27 cellular contexts compared by ENCODE assay signal in genomic region chr4:30916337-30917274, GRCh38.
"Had no signal": no experiment of that assay in that cellular context is flagged by ENCODE, and none has a peak within 500 bp of the region (broad histone marks: within the 10 kb centered on the region; RNA-seq: fewer than 3 reads in every experiment).

No MANE protein-coding gene starts in this region.

- DNase-seq: activated CD4-positive, alpha-beta T cell treated with anti-CD3 and anti-CD28 coated beads for 36 hours; activated CD4-positive, CD25-positive, alpha-beta regulatory T cell; activated CD8-positive, alpha-beta memory T cell treated with anti-CD3 and anti-CD28 coated beads, Interleukin-2, amount 10 ng/mL, durations not matched to agents 7 days and 5 days; activated CD8-positive, alpha-beta T cell treated with anti-CD3 and anti-CD28 coated beads, Interleukin-2, amount 10 ng/mL, durations not matched to agents 7 days and 5 days; activated naive CD4-positive, alpha-beta T cell; activated T-cell treated with anti-CD3 and anti-CD28 coated beads for 4 hours; activated T-cell treated with anti-CD3 and anti-CD28 coated beads, Interleukin-2, amount 50 U/mL, for 72 hours; foreskin melanocyte; heart right ventricle; left ventricle myocardium superior; naive thymus-derived CD4-positive, alpha-beta T cell; nucleus accumbens; pancreas; retina; stimulated activated CD4-positive, alpha-beta T cell treated with anti-CD3 and anti-CD28 coated beads, Interleukin-4, amount 100 ng/mL, for 24 hours; upper lobe of right lung had no signal

- H3K36me3 ChIP-seq: esophagus muscularis mucosa, heart right ventricle, pancreas, prostate gland, thoracic aorta, upper lobe of right lung had no signal

- H3K9me3 Mint-ChIP-seq: dendritic cell treated with granulocyte-macrophage colony-stimulating factor and Interleukin-4, amounts not matched to agents 40 ng/mL and 50 ng/mL, for 4 days; neural crest cell had no signal

- ATAC-seq: activated CD4-positive, alpha-beta T cell treated with anti-CD3 and anti-CD28 coated beads for 36 hours; activated CD8-positive, alpha-beta memory T cell treated with anti-CD3 and anti-CD28 coated beads, Interleukin-2, amount 10 ng/mL, durations not matched to agents 7 days and 5 days; activated CD8-positive, alpha-beta T cell treated with anti-CD3 and anti-CD28 coated beads, Interleukin-2, amount 10 ng/mL, durations not matched to agents 7 days and 5 days; activated naive CD4-positive, alpha-beta T cell treated with anti-CD3 and anti-CD28 coated beads, Interleukin-2, amount 50 U/mL, for 72 hours; activated T-cell treated with anti-CD3 and anti-CD28 coated beads, Interleukin-2, amount 50 U/mL, for 72 hours; heart right ventricle; left ventricle myocardium superior; naive thymus-derived CD4-positive, alpha-beta T cell; pancreas; sciatic nerve; stimulated activated effector memory CD8-positive, alpha-beta T cell treated with anti-CD3 and anti-CD28 coated beads, Interleukin-12 subunit alpha, Interleukin-12 subunit beta, amount 100 ng/mL, for 72 hours; upper lobe of right lung had no signal

- H3K9me3 ChIP-seq: esophagus muscularis mucosa, heart right ventricle, pancreas, prostate gland, thoracic aorta, upper lobe of right lung had no signal

- H3K4me1 Mint-ChIP-seq: activated CD4-positive, alpha-beta T cell treated with anti-CD3 and anti-CD28 coated beads for 36 hours; activated CD8-positive, alpha-beta memory T cell treated with anti-CD3 and anti-CD28 coated beads, Interleukin-2, amount 10 ng/mL, durations not matched to agents 7 days and 5 days; central memory CD8-positive, alpha-beta T cell; naive thymus-derived CD4-positive, alpha-beta T cell; stimulated activated effector memory CD8-positive, alpha-beta T cell treated with anti-CD3 and anti-CD28 coated beads, Interleukin-12 subunit alpha, Interleukin-12 subunit beta, amount 100 ng/mL, for 72 hours had no signal

- H3K27ac ChIP-seq: esophagus muscularis mucosa, heart right ventricle, pancreas, prostate gland, skin epidermis, thoracic aorta, upper lobe of right lung had no signal

- H3K27ac Mint-ChIP-seq: activated CD4-positive, alpha-beta T cell treated with anti-CD3 and anti-CD28 coated beads for 36 hours; activated CD8-positive, alpha-beta memory T cell treated with anti-CD3 and anti-CD28 coated beads, Interleukin-2, amount 10 ng/mL, durations not matched to agents 7 days and 5 days; activated CD8-positive, alpha-beta T cell treated with anti-CD3 and anti-CD28 coated beads, Interleukin-2, amount 10 ng/mL, durations not matched to agents 7 days and 5 days; activated naive CD4-positive, alpha-beta T cell treated with anti-CD3 and anti-CD28 coated beads, Interleukin-2, amount 50 U/mL, for 72 hours; activated T-cell treated with anti-CD3 and anti-CD28 coated beads, Interleukin-2, amount 50 U/mL, for 72 hours; dendritic cell treated with granulocyte-macrophage colony-stimulating factor and Interleukin-4, amounts not matched to agents 40 ng/mL and 50 ng/mL, for 4 days; naive thymus-derived CD4-positive, alpha-beta T cell; stimulated activated effector memory CD8-positive, alpha-beta T cell treated with anti-CD3 and anti-CD28 coated beads, Interleukin-12 subunit alpha, Interleukin-12 subunit beta, amount 100 ng/mL, for 72 hours; stimulated activated naive CD8-positive, alpha-beta T cell treated with anti-CD3 and anti-CD28 coated beads, Interleukin-15, Interleukin-2, amounts not matched to agents 100 ng/mL and 50 ng/mL, for 24 hours had no signal

- H3K36me3 Mint-ChIP-seq: activated CD8-positive, alpha-beta memory T cell treated with anti-CD3 and anti-CD28 coated beads, Interleukin-2, amount 10 ng/mL, durations not matched to agents 7 days and 5 days; naive thymus-derived CD4-positive, alpha-beta T cell; stimulated activated effector memory CD8-positive, alpha-beta T cell treated with anti-CD3 and anti-CD28 coated beads, Interleukin-12 subunit alpha, Interleukin-12 subunit beta, amount 100 ng/mL, for 72 hours had no signal

- H3K4me3 ChIP-seq: esophagus muscularis mucosa, heart right ventricle, pancreas, prostate gland, skin epidermis, thoracic aorta, upper lobe of right lung had no signal

- H3K4me1 ChIP-seq: heart right ventricle, pancreas, prostate gland, upper lobe of right lung had no signal

- H3K4me3 Mint-ChIP-seq: activated CD4-positive, alpha-beta T cell treated with anti-CD3 and anti-CD28 coated beads for 36 hours; activated CD8-positive, alpha-beta memory T cell treated with anti-CD3 and anti-CD28 coated beads, Interleukin-2, amount 10 ng/mL, durations not matched to agents 7 days and 5 days; activated CD8-positive, alpha-beta T cell treated with anti-CD3 and anti-CD28 coated beads, Interleukin-2, amount 10 ng/mL, durations not matched to agents 7 days and 5 days; activated T-cell treated with anti-CD3 and anti-CD28 coated beads, Interleukin-2, amount 50 U/mL, for 72 hours; central memory CD8-positive, alpha-beta T cell; dendritic cell treated with granulocyte-macrophage colony-stimulating factor and Interleukin-4, amounts not matched to agents 40 ng/mL and 50 ng/mL, for 4 days; naive thymus-derived CD4-positive, alpha-beta T cell; neural crest cell; stimulated activated effector memory CD8-positive, alpha-beta T cell treated with anti-CD3 and anti-CD28 coated beads, Interleukin-12 subunit alpha, Interleukin-12 subunit beta, amount 100 ng/mL, for 72 hours; stimulated activated naive CD8-positive, alpha-beta T cell treated with anti-CD3 and anti-CD28 coated beads, Interleukin-15, Interleukin-2, amounts not matched to agents 100 ng/mL and 50 ng/mL, for 24 hours had no signal

- H3K27me3 ChIP-seq: esophagus muscularis mucosa, heart right ventricle, pancreas, upper lobe of right lung had no signal

- H3K27me3 Mint-ChIP-seq: activated CD4-positive, alpha-beta T cell treated with anti-CD3 and anti-CD28 coated beads for 36 hours; activated CD8-positive, alpha-beta memory T cell treated with anti-CD3 and anti-CD28 coated beads, Interleukin-2, amount 10 ng/mL, durations not matched to agents 7 days and 5 days; central memory CD8-positive, alpha-beta T cell; dendritic cell treated with granulocyte-macrophage colony-stimulating factor and Interleukin-4, amounts not matched to agents 40 ng/mL and 50 ng/mL, for 4 days; naive thymus-derived CD4-positive, alpha-beta T cell; stimulated activated naive CD8-positive, alpha-beta T cell treated with anti-CD3 and anti-CD28 coated beads, Interleukin-15, Interleukin-2, amounts not matched to agents 100 ng/mL and 50 ng/mL, for 24 hours had no signal
